Comparison of ENCODE assay signal across 24 cellular contexts in genomic region chr14:98146416-98146815, GRCh38.
"Had no signal": no experiment of that assay in that cellular context is flagged by ENCODE, and none has a peak within 500 bp of the region (broad histone marks: within the 10 kb centered on the region; RNA-seq: fewer than 3 reads in every experiment).

No MANE protein-coding gene starts in this region.

- H3K36me3 ChIP-seq: adrenal gland, breast epithelium, Peyer's patch, SJSA1 had no signal

- H3K4me3 Mint-ChIP-seq: activated B cell treated with CpG ODN at 0.5 μM for 24 hours; activated CD4-positive, alpha-beta T cell treated with anti-CD3 and anti-CD28 coated beads, Interleukin-2, amount 10 ng/mL, durations not matched to agents 24 days and 14 days; T-helper 17 cell had no signal

- H3K27ac Mint-ChIP-seq: activated B cell treated with CpG ODN at 0.5 μM for 24 hours; activated CD4-positive, alpha-beta T cell treated with anti-CD3 and anti-CD28 coated beads, Interleukin-2, amount 10 ng/mL, durations not matched to agents 24 days and 14 days; T-helper 17 cell had no signal

- H3K9me3 ChIP-seq: adrenal gland, breast epithelium, Peyer's patch, SJSA1 had no signal

- H3K27ac ChIP-seq: adrenal gland, breast epithelium, Peyer's patch, RWPE1, SJSA1 had no signal

- H3K27me3 ChIP-seq: adrenal gland, breast epithelium, Peyer's patch, SJSA1 had no signal

- H3K4me3 ChIP-seq: adrenal gland, breast epithelium, Peyer's patch, SJSA1 had no signal

- H3K4me1 Mint-ChIP-seq: activated B cell treated with CpG ODN at 0.5 μM for 24 hours had no signal

- ATAC-seq: activated naive CD4-positive, alpha-beta T cell treated with anti-CD3 and anti-CD28 coated beads, Interleukin-2, amount 50 U/mL, for 72 hours; SK-N-SH treated with all-trans-retinoic acid at 6 μM for 48 hours; T-helper 17 cell had no signal

- H3K27me3 Mint-ChIP-seq: activated B cell treated with CpG ODN at 0.5 μM for 24 hours; activated CD4-positive, alpha-beta T cell treated with anti-CD3 and anti-CD28 coated beads, Interleukin-2, amount 10 ng/mL, durations not matched to agents 24 days and 14 days; T-helper 17 cell had no signal

- DNase-seq: activated B cell treated with CpG ODN at 0.5 μM for 24 hours; activated CD4-positive, alpha-beta T cell treated with anti-CD3 and anti-CD28 coated beads for 1 hour; activated CD4-positive, alpha-beta T cell treated with anti-CD3 and anti-CD28 coated beads, Interleukin-2, amount 10 ng/mL, durations not matched to agents 24 days and 14 days; activated CD4-positive, alpha-beta T cell treated with anti-CD3 and anti-CD28 coated beads, Interleukin-2, amount 50 U/mL, for 48 hours; activated T-cell treated with anti-CD3 and anti-CD28 coated beads for 4 hours; adrenal gland; anterior cingulate cortex; Karpas-422; MM.1S; NCI-H1105; NCI-H1436; NCI-H187; NCI-H2081; NCI-H510A treated with DMSO at 0.1 percent for 48 hours; Peyer's patch; Right ventricle myocardium superior; SW 1271; T-helper 17 cell; T-helper 9 cell had no signal

- H3K4me1 ChIP-seq: adrenal gland, breast epithelium, Peyer's patch, SJSA1 had no signal
